Comparison of ENCODE assay signal across 8 cellular contexts in the genomic region with DNA sequence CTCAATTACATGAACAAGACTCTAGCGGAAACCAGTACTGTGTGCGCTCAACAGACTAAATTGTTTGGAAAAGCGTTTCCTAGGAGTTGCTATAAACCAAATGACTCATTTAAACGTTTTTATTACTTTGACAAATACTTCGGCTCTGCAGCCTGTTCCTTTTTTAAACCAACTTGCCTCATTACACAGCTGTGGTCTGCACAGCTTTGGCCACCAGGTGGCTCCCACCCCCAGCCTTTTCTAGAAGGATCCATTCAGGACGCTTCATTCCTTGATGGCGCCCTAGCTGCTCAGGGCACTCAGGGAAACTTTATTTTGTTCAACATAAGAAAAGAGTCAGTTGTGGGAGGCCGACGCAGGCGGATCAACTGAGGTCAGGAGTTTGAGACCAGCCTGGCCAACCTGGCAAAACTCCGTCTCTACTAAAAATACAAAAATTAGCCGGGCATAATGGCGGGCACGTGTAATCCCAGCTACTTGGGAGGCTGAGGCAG. TPM values are rescaled to one million over a fixed set of nuclear protein-coding genes. Genes with fewer than 3 reads are reported as not detected.
A peak's percentile ranks its signal among the peaks of the same experiment; 100 is the strongest.
DNase-seq lines count a peak whose midpoint lies in the region; ATAC-seq, FAIRE-seq and TF ChIP-seq lines count a peak whose summit lies in the region.

No MANE protein-coding gene starts in this region.

- FAIRE-seq in kidney (lab: Jason Lieb, UNC) = peak; percentile 90

- intact Hi-C loops in kidney (cut with DNase I) = loop anchor here (10.0 kb wide), 1 partner anchor 541 kb away; no protein-coding TSS in a partner anchor

- no peaks in the 10 kb centered on the region for H3K36me3 ChIP-seq in kidney (ENCODE audit: control insufficient read depth in 1 of 2, insufficient read depth in 2 of 2, low read length in 2 of 2)

- H3K4me3 ChIP-seq in HFF-Myc (replicated peaks; ENCODE audit: low read depth, low read length) = no peak overlapping the region
- H3K4me3 ChIP-seq in kidney (ENCODE audit: low read length in 2 of 2) = peak overlapping the region; percentile 15 to 38

- peaks cover 9% of the 10 kb centered on the region for H3K4me1 Mint-ChIP-seq in central memory CD8-positive, alpha-beta T cell

- no peaks in the 10 kb centered on the region for H3K36me3 Mint-ChIP-seq in central memory CD8-positive, alpha-beta T cell (ENCODE audit: insufficient read depth)

- no peaks in the 10 kb centered on the region for H3K9me3 Mint-ChIP-seq in central memory CD8-positive, alpha-beta T cell

- H3K27me3 Mint-ChIP-seq in central memory CD8-positive, alpha-beta T cell = peaks cover 77% of the 10 kb centered on the region

- TF ChIP-seq CTCF in HFF-Myc (IDR thresholded peaks at IDR 0.05; ENCODE audit: low read depth, low read length, missing control alignments) (peak; percentile 93), kidney (IDR thresholded peaks at IDR 0.05; ENCODE audit: borderline replicate concordance, extremely low read depth, insufficient read depth) (peak; percentile 98)

- peak overlapping the region; percentile 5 to 9 for H3K27ac ChIP-seq in kidney (ENCODE audit: low read depth in 2 of 2, low read length in 2 of 2)

- H3K9ac ChIP-seq in kidney (ENCODE audit: low read length in 2 of 2) = no peak overlapping the region

- no peak overlapping the region for H3K27ac Mint-ChIP-seq in central memory CD8-positive, alpha-beta T cell (ENCODE audit: low read depth)

- peak; percentile 54 for ATAC-seq in central memory CD8-positive, alpha-beta T cell (replicated peaks; ENCODE audit: extremely low read depth, poor library complexity, severe bottlenecking)
- ATAC-seq in GM21576 (IDR thresholded peaks at IDR 0.05; ENCODE audit: unreplicated experiment) = no peak

- DNase-seq in DMS53 treated with DMSO at 0.1 percent for 48 hours (lab: John Stamatoyannopoulos, UW; ENCODE audit: unreplicated experiment) (peak; percentile 68), HFF-Myc (ENCODE audit: extremely low read depth, low read depth) (peak; percentile 94), NCI-H345 treated with DMSO at 0.1 percent for 48 hours (lab: John Stamatoyannopoulos, UW; ENCODE audit: unreplicated experiment) (peak; percentile 11), kidney (peak; percentile 94)
- DNase-seq in activated CD4-positive, CD25-positive, alpha-beta regulatory T cell (lab: John Stamatoyannopoulos, UW) = peak in 3 of 4 experiments; percentile 14 to 20 (median 15)
- DNase-seq in central memory CD8-positive, alpha-beta T cell (ENCODE audit: low spot score in 2 of 2) = peak; percentile 22 to 28
- peak; percentile 44 to 52 (median 50) for DNase-seq in stimulated activated CD4-positive, alpha-beta T cell treated with anti-CD3 and anti-CD28 coated beads, Interleukin-12 subunit alpha, Interleukin-12 subunit beta, amount 100 ng/mL, for 48 hours (ENCODE audit: low read depth in 2 of 3, low spot score in 1 of 3)

- H3K9me3 ChIP-seq in kidney (ENCODE audit: control insufficient read depth in 1 of 2, low read length in 2 of 2) = no peaks in the 10 kb centered on the region

- peaks cover 0 to 2% of the 10 kb centered on the region in 2 donors for H3K4me1 ChIP-seq in kidney (ENCODE audit: control insufficient read depth in 1 of 2, insufficient read depth in 1 of 2, low read depth in 1 of 2, low read length in 2 of 2)

- no peak overlapping the region for H3K4me3 Mint-ChIP-seq in central memory CD8-positive, alpha-beta T cell

RNA-seq across cellular contexts. Expression of a gene that starts 41.0 kb away (rescaled TPM):
- total RNA-seq in kidney = 17.4 TPM
- 3.3 TPM for polyA plus RNA-seq in kidney (ENCODE audit: insufficient read depth, low read depth, low replicate concordance)

Comparison
In these comparisons a context has a peak if more than half of its experiments do, and no peak if none do; other contexts are left out.
1. DNase-seq: peak in every context shown above with its lines; median percentile 94 in HFF-Myc; 94 in kidney; 68 in DMS53 treated with DMSO at 0.1 percent for 48 hours; 50 in stimulated activated CD4-positive, alpha-beta T cell treated with anti-CD3 and anti-CD28 coated beads, Interleukin-12 subunit alpha, Interleukin-12 subunit beta, amount 100 ng/mL, for 48 hours; 25 in central memory CD8-positive, alpha-beta T cell; 15 in activated CD4-positive, CD25-positive, alpha-beta regulatory T cell; 11 in NCI-H345 treated with DMSO at 0.1 percent for 48 hours.